ENCODE assay signal across 1 cellular context in the genomic region with DNA sequence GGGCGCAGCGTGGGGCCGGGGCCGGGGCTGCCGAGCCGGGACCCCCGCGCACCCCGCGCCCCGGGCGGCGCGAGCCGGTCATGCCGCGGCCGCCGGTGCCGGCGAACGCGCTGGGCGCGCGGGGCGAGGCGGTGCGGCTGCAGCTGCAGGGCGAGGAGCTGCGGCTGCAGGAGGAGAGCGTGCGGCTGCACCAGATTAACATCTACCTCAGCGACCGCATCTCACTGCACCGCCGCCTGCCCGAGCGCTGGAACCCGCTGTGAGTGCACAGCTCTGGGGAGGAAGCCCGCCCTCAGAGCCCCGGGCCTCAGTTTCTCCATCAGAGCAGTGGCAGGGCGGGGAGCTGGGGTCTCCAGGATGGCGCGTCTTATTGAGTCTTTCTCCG.
A peak's percentile ranks its signal among the peaks of the same experiment; 100 is the strongest.
TF ChIP-seq lines count a peak whose summit lies in the region.

No MANE protein-coding gene starts in this region.

TF ChIP-seq in K562, 482 proteins besides CTCF, POLR2A, EP300 and RAD21 (continued from another document and continues in another):
- no peak for TF ChIP-seq RERE (CRISPR knock-in tag; IDR thresholded peaks at IDR 0.05; ENCODE audit: borderline replicate concordance)
- TF ChIP-seq TFAP4 (CRISPR knock-in tag; IDR thresholded peaks at IDR 0.05; ENCODE audit: borderline replicate concordance), result no peak
- TF ChIP-seq ARID2 (IDR thresholded peaks at IDR 0.05), result no peak
- TF ChIP-seq PHTF2 (CRISPR knock-in tag; IDR thresholded peaks at IDR 0.05), result no peak
- no peak for TF ChIP-seq RUNX1 (IDR thresholded peaks at IDR 0.05; ENCODE audit: low read depth)
- no peak for TF ChIP-seq ZNF551 (CRISPR knock-in tag; IDR thresholded peaks at IDR 0.05)
- TF ChIP-seq POLR2G (IDR thresholded peaks at IDR 0.05; ENCODE audit: low read depth, low read length), result no peak
- TF ChIP-seq, protein P1, sequence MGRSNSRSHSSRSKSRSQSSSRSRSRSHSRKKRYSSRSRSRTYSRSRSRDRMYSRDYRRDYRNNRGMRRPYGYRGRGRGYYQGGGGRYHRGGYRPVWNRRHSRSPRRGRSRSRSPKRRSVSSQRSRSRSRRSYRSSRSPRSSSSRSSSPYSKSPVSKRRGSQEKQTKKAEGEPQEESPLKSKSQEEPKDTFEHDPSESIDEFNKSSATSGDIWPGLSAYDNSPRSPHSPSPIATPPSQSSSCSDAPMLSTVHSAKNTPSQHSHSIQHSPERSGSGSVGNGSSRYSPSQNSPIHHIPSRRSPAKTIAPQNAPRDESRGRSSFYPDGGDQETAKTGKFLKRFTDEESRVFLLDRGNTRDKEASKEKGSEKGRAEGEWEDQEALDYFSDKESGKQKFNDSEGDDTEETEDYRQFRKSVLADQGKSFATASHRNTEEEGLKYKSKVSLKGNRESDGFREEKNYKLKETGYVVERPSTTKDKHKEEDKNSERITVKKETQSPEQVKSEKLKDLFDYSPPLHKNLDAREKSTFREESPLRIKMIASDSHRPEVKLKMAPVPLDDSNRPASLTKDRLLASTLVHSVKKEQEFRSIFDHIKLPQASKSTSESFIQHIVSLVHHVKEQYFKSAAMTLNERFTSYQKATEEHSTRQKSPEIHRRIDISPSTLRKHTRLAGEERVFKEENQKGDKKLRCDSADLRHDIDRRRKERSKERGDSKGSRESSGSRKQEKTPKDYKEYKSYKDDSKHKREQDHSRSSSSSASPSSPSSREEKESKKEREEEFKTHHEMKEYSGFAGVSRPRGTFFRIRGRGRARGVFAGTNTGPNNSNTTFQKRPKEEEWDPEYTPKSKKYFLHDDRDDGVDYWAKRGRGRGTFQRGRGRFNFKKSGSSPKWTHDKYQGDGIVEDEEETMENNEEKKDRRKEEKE (IDR thresholded peaks at IDR 0.05; ENCODE audit: borderline replicate concordance in 1 of 2, control insufficient read depth in 1 of 2, low read depth in 2 of 2, low read length in 1 of 2), result no peak
- no peak for TF ChIP-seq NFE2L1 (tag; IDR thresholded peaks at IDR 0.05; ENCODE audit: borderline replicate concordance, low read depth)
- TF ChIP-seq ZNF655 (CRISPR knock-in tag; IDR thresholded peaks at IDR 0.05), result no peak
- TF ChIP-seq NBN (IDR thresholded peaks at IDR 0.05; ENCODE audit: low read depth), result no peak
- TF ChIP-seq VEZF1 (CRISPR knock-in tag; IDR thresholded peaks at IDR 0.05), result no peak
- peak; percentile 9; the same call in 1 of the 2 replicates for TF ChIP-seq ELF1 (tag; IDR thresholded peaks at IDR 0.05)
- 0 out of 2 replicates have a peak, but pooled peaks have one; percentile 33 for TF ChIP-seq ZNF589 (CRISPR knock-in tag; IDR thresholded peaks at IDR 0.05; ENCODE audit: low read depth)
- TF ChIP-seq ZNF561 (CRISPR knock-in tag; conservative IDR thresholded peaks at IDR 0.05), result no peak
- TF ChIP-seq ASH1L (IDR thresholded peaks at IDR 0.05; ENCODE audit: borderline replicate concordance, low read depth, partially characterized antibody), result no peak
- no peak for TF ChIP-seq GABPB2 (CRISPR knock-in tag; conservative IDR thresholded peaks at IDR 0.05)
- TF ChIP-seq, protein P2, sequence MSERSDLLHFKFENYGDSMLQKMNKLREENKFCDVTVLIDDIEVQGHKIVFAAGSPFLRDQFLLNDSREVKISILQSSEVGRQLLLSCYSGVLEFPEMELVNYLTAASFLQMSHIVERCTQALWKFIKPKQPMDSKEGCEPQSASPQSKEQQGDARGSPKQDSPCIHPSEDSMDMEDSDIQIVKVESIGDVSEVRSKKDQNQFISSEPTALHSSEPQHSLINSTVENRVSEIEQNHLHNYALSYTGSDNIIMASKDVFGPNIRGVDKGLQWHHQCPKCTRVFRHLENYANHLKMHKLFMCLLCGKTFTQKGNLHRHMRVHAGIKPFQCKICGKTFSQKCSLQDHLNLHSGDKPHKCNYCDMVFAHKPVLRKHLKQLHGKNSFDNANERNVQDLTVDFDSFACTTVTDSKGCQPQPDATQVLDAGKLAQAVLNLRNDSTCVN (CRISPR knock-in tag; IDR thresholded peaks at IDR 0.05), result no peak
- no peak for TF ChIP-seq SMARCA4 (IDR thresholded peaks at IDR 0.05)
- no peak for TF ChIP-seq ETS2 (tag; IDR thresholded peaks at IDR 0.05; ENCODE audit: borderline replicate concordance, poor library complexity, severe bottlenecking)
- TF ChIP-seq, protein P3, sequence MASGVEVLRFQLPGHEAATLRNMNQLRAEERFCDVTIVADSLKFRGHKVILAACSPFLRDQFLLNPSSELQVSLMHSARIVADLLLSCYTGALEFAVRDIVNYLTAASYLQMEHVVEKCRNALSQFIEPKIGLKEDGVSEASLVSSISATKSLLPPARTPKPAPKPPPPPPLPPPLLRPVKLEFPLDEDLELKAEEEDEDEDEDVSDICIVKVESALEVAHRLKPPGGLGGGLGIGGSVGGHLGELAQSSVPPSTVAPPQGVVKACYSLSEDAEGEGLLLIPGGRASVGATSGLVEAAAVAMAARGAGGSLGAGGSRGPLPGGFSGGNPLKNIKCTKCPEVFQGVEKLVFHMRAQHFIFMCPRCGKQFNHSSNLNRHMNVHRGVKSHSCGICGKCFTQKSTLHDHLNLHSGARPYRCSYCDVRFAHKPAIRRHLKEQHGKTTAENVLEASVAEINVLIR (CRISPR knock-in tag; IDR thresholded peaks at IDR 0.05), result no peak
- TF ChIP-seq ZNF57 (CRISPR knock-in tag; IDR thresholded peaks at IDR 0.05), result no peak
- TF ChIP-seq KDM4B (IDR thresholded peaks at IDR 0.05; ENCODE audit: borderline replicate concordance in 2 of 2, low read depth in 1 of 2), result no peak
- TF ChIP-seq NUFIP1 (IDR thresholded peaks at IDR 0.05; ENCODE audit: partially characterized antibody), result no peak
- TF ChIP-seq ZSCAN29 (IDR thresholded peaks at IDR 0.05), result no peak
- no peak for TF ChIP-seq ZNF717 (CRISPR knock-in tag; IDR thresholded peaks at IDR 0.05)
- no peak for TF ChIP-seq SIX5 (IDR thresholded peaks at IDR 0.05; ENCODE audit: borderline replicate concordance in 1 of 2, insufficient read depth in 1 of 2, low read depth in 1 of 2, low read length in 2 of 2)
- no peak for TF ChIP-seq ZNF133 (CRISPR knock-in tag; IDR thresholded peaks at IDR 0.05)
- TF ChIP-seq BCOR (IDR thresholded peaks at IDR 0.05), result 0 out of 2 replicates have a peak, but pooled peaks have one; percentile 27
- TF ChIP-seq PPARD (CRISPR knock-in tag; IDR thresholded peaks at IDR 0.05), result no peak
- TF ChIP-seq GTF2E2 (tag; IDR thresholded peaks at IDR 0.05), result no peak
- TF ChIP-seq MXI1 (IDR thresholded peaks at IDR 0.05; ENCODE audit: low read depth, low read length), result no peak
- no peak for TF ChIP-seq ZBTB17 (CRISPR knock-in tag; IDR thresholded peaks at IDR 0.05)
- no peak for TF ChIP-seq ZNF707 (CRISPR knock-in tag; conservative IDR thresholded peaks at IDR 0.05)
- no peak for TF ChIP-seq ZNF324 (CRISPR knock-in tag; IDR thresholded peaks at IDR 0.05)
- TF ChIP-seq ZNF511 (CRISPR knock-in tag; IDR thresholded peaks at IDR 0.05), result no peak
- TF ChIP-seq PML (IDR thresholded peaks at IDR 0.05; ENCODE audit: low read length), result no peak
